In genomic region chr22:36584666-36585065, GRCh38 we compare ENCODE assay signal across 21 cellular contexts.
"Had no signal": no experiment of that assay in that cellular context is flagged by ENCODE, and none has a peak within 500 bp of the region (broad histone marks: within the 10 kb centered on the region; RNA-seq: fewer than 3 reads in every experiment).

No MANE protein-coding gene starts in this region.

- H3K27ac ChIP-seq: colonic mucosa, SK-N-MC had no signal

- H3K4me1 ChIP-seq: colonic mucosa had no signal

- ATAC-seq: activated T-helper 17 cell treated with anti-CD3 and anti-CD28 coated beads, Interleukin-2, amount 50 U/mL, for 72 hours; T-cell had no signal

- H3K4me3 ChIP-seq: colonic mucosa, SK-N-MC had no signal

- H3K9me3 Mint-ChIP-seq: activated T-helper 17 cell treated with anti-CD3 and anti-CD28 coated beads, Interleukin-2, amount 50 U/mL, for 72 hours had no signal

- H3K36me3 ChIP-seq: colonic mucosa had no signal

- DNase-seq: activated CD4-positive, alpha-beta memory T cell treated with anti-CD3 and anti-CD28 coated beads, Interleukin-2, amount 10 ng/mL, durations not matched to agents 7 days and 5 days; activated CD4-positive, alpha-beta T cell treated with anti-CD3 and anti-CD28 coated beads, Interleukin-2, amount 50 U/mL, for 1 hour; activated CD4-positive, CD25-positive, alpha-beta regulatory T cell; activated gamma-delta T cell; activated naive CD4-positive, alpha-beta T cell treated with anti-CD3 and anti-CD28 coated beads, Interleukin-2, amount 10 ng/mL, durations not matched to agents 7 days and 5 days; activated naive CD8-positive, alpha-beta T cell treated with anti-CD3 and anti-CD28 coated beads for 36 hours; activated T-cell treated with anti-CD3 and anti-CD28 coated beads for 4 hours; activated T-cell treated with anti-CD3 and anti-CD28 coated beads, Interleukin-2, amount 50 U/mL, for 48 hours; cerebellar nuclear complex; colonic mucosa; NCI-H1092; NCI-H1417; NCI-H1930; NCI-H345; NCI-H510A; NCI-H748 treated with DMSO at 0.1 percent for 48 hours; T-cell; T-helper 2 cell; T1000 had no signal

- H3K36me3 Mint-ChIP-seq: activated naive CD4-positive, alpha-beta T cell treated with anti-CD3 and anti-CD28 coated beads, Interleukin-2, amount 10 ng/mL, durations not matched to agents 7 days and 5 days; T-cell had no signal

- H3K27ac Mint-ChIP-seq: activated CD4-positive, alpha-beta memory T cell treated with anti-CD3 and anti-CD28 coated beads, Interleukin-2, amount 10 ng/mL, durations not matched to agents 7 days and 5 days; activated naive CD4-positive, alpha-beta T cell treated with anti-CD3 and anti-CD28 coated beads, Interleukin-2, amount 10 ng/mL, durations not matched to agents 7 days and 5 days; activated naive CD8-positive, alpha-beta T cell treated with anti-CD3 and anti-CD28 coated beads for 36 hours; activated T-helper 17 cell treated with anti-CD3 and anti-CD28 coated beads, Interleukin-2, amount 50 U/mL, for 72 hours; T-cell had no signal

- H3K4me3 Mint-ChIP-seq: activated CD4-positive, alpha-beta memory T cell treated with anti-CD3 and anti-CD28 coated beads, Interleukin-2, amount 10 ng/mL, durations not matched to agents 7 days and 5 days; activated naive CD4-positive, alpha-beta T cell treated with anti-CD3 and anti-CD28 coated beads, Interleukin-2, amount 10 ng/mL, durations not matched to agents 7 days and 5 days; activated naive CD8-positive, alpha-beta T cell treated with anti-CD3 and anti-CD28 coated beads for 36 hours; activated T-helper 17 cell treated with anti-CD3 and anti-CD28 coated beads, Interleukin-2, amount 50 U/mL, for 72 hours; T-cell had no signal

- H3K9me3 ChIP-seq: colonic mucosa had no signal

- H3K27me3 ChIP-seq: colonic mucosa had no signal

- H3K4me1 Mint-ChIP-seq: activated CD4-positive, alpha-beta memory T cell treated with anti-CD3 and anti-CD28 coated beads, Interleukin-2, amount 10 ng/mL, durations not matched to agents 7 days and 5 days; activated naive CD4-positive, alpha-beta T cell treated with anti-CD3 and anti-CD28 coated beads, Interleukin-2, amount 10 ng/mL, durations not matched to agents 7 days and 5 days; activated naive CD8-positive, alpha-beta T cell treated with anti-CD3 and anti-CD28 coated beads for 36 hours; activated T-helper 17 cell treated with anti-CD3 and anti-CD28 coated beads, Interleukin-2, amount 50 U/mL, for 72 hours; T-cell had no signal
